Comparison of ENCODE assay signal across 9 cellular contexts in the genomic region with DNA sequence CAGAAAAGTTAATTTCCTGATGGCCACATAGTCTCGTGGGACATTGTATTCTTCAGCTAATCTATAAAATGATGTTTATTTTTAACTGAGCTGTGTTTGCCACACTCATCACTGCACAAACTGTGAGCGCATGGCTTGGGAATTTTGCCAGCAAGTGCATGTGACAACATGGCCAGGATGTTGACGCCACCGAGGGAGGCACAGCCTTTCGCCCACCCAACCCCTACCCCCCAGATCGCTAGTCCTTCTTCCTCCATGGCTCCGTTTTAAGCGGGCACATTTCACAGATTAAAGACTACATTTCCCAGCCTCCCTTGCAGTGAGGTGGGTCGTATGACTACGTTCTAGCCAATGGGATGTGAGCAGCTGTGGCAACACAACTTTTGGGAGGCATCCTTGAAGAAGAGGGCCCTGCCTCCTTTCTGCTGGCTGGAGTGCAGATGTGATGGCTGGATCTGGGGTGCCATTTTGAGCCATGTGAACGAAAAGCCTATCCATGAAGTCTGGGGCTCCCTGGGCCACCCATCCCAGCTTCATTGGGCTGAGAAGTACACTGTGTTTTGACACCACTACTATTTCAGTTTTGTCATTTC. TPM values are rescaled to one million over a fixed set of nuclear protein-coding genes. Genes with fewer than 3 reads are reported as not detected.
DNase-seq lines count a peak whose midpoint lies in the region; ATAC-seq, FAIRE-seq and TF ChIP-seq lines count a peak whose summit lies in the region.
"Had no signal": no experiment of that assay in that cellular context is flagged by ENCODE, and none has a peak within 500 bp of the region (broad histone marks: within the 10 kb centered on the region; RNA-seq: fewer than 3 reads in every experiment).

No MANE protein-coding gene starts in this region.

- 42% methylated on average over 11 of the region's 11 CpGs for WGBS in K562 (ENCODE audit: insufficient coverage, low coverage, missing lambda C conversion rate)

- TF ChIP-seq CTCF in K562 (IDR thresholded peaks at IDR 0.05 in 2 of 3, conservative IDR thresholded peaks at IDR 0.05 in 1 of 3; ENCODE audit: insufficient read depth in 2 of 3, low read depth in 1 of 3, low read length in 3 of 3) (no peak), mesothelial cell of epicardium (IDR thresholded peaks at IDR 0.05; ENCODE audit: unreplicated experiment) (no peak)

- peaks cover 10% of the 10 kb centered on the region for H3K4me1 Mint-ChIP-seq in mesothelial cell of epicardium

- H3K9ac ChIP-seq in K562 (ENCODE audit: insufficient read depth in 1 of 2, low read depth in 2 of 2, low read length in 2 of 2) = no peak overlapping the region

- H3K27me3 Mint-ChIP-seq in mesothelial cell of epicardium (ENCODE audit: low read depth) = peaks cover 53% of the 10 kb centered on the region

- no peak for DNase-seq in activated CD4-positive, CD25-positive, alpha-beta regulatory T cell treated with anti-CD3 and anti-CD28 coated beads, Interleukin-2, amount 50 U/mL, for 72 hours
- peak; percentile 36 for DNase-seq in NCI-H226
- DNase-seq in K562 (ENCODE audit: extremely low read depth in 1 of 4, low spot score in 3 of 4) = peak; percentile 62 to 82 (median 72)
- no peak for DNase-seq in mesothelial cell of epicardium (ENCODE audit: low spot score in 2 of 2, unreplicated experiment in 2 of 2)
- no peak for DNase-seq in superior temporal gyrus (ENCODE audit: extremely low spot score)
- no peak for DNase-seq in GM12892 (ENCODE audit: insufficient read length)

- H3K4me1 ChIP-seq in K562 (replicated peaks in 1 of 2; ENCODE audit: control insufficient read depth in 2 of 2, insufficient read depth in 2 of 2, low read length in 2 of 2) = peaks cover 10 to 47% of the 10 kb centered on the region in 2 experiments; a peak in 4 of 5 replicates

- TF ChIP-seq POLR2A in K562 (conservative IDR thresholded peaks at IDR 0.05) (no peak), GM12892 (IDR thresholded peaks at IDR 0.05; ENCODE audit: low read depth, low read length) (no peak)

- peak overlapping the region; percentile 74 for H2AFZ ChIP-seq in K562 (ENCODE audit: low read depth, low read length)

- intact Hi-C loops in K562 (cut with micrococcal nuclease) = no loop called here

- in situ Hi-C loops in K562 (cut with MboI) = loop anchor here (5.0 kb wide), 1 partner anchor 233 kb away; no protein-coding TSS in a partner anchor

- no peaks in the 10 kb centered on the region for H3K9me1 ChIP-seq in K562 (ENCODE audit: control insufficient read depth, insufficient read depth, low read length)

- no peak overlapping the region for H3K4me3 ChIP-seq in K562

- CTCF ChIA-PET in K562 (lab: Yijun Ruan, JAX; ENCODE audit: low intra/inter-chr PET ratio) = interaction anchor here (1.7 kb wide), 1 partner anchor 16 kb away, joined by 8 read pairs; a partner anchor contains a TSS

- TF ChIP-seq RAD21 in K562 (CRISPR knock-in tag; conservative IDR thresholded peaks at IDR 0.05 in 1 of 2, IDR thresholded peaks at IDR 0.05 in 1 of 2) = no peak

- no peaks in the 10 kb centered on the region for H3K27me3 ChIP-seq in K562 (ENCODE audit: control insufficient read depth in 2 of 2, insufficient read depth in 2 of 2, low read length in 2 of 2)

- 0 out of 2 replicates have a peak overlapping the region, but pooled peaks have one; percentile 3 for H3K4me2 ChIP-seq in K562 (ENCODE audit: insufficient read depth, low read length)

- BruUV-seq in K562 (replicated peaks; lab: Mats Ljungman, UMichigan) = no TSS peak

- ATAC-seq in activated CD4-positive, CD25-positive, alpha-beta regulatory T cell treated with anti-CD3 and anti-CD28 coated beads, Interleukin-2, amount 50 U/mL, for 24 hours = peak; percentile 54 to 66
- ATAC-seq in K562 (peak; percentile 81), HG03432 (IDR thresholded peaks at IDR 0.05; ENCODE audit: unreplicated experiment) (no peak)

- no peak overlapping the region for H3K27ac Mint-ChIP-seq in mesothelial cell of epicardium

- no peak for TF ChIP-seq EP300 in K562 (IDR thresholded peaks at IDR 0.05; ENCODE audit: low read length)

- H3K36me3 Mint-ChIP-seq in mesothelial cell of epicardium = no peaks in the 10 kb centered on the region

- 0 out of 2 replicates have a peak, but pooled peaks cover 1% of the 10 kb centered on the region for H3K9me3 ChIP-seq in K562 (replicated peaks; ENCODE audit: control insufficient read depth, insufficient read depth, low read depth, low read length)

- POLR2A ChIA-PET in K562 (lab: Yijun Ruan, JAX) = interaction anchor here (0.7 kb wide), 1 partner anchor 243 kb away, joined by 3 read pairs; no protein-coding TSS in a partner anchor

- H3K4me3 Mint-ChIP-seq in mesothelial cell of epicardium = peak overlapping the region; percentile 43

- H3K27ac ChIP-seq in K562 (ENCODE audit: extremely low read depth, low read depth, low read length) = no peak overlapping the region

- peaks cover 3% of the 10 kb centered on the region for H3K79me2 ChIP-seq in K562 (ENCODE audit: control insufficient read depth, insufficient read depth, low read length)

- FAIRE-seq in K562 (lab: Jason Lieb, UNC) = peak; percentile 95
- no peak for FAIRE-seq in GM12892 (lab: Jason Lieb, UNC)

- no peaks in the 10 kb centered on the region for H3K9me3 Mint-ChIP-seq in mesothelial cell of epicardium

- no peaks in the 10 kb centered on the region; the same call in none of the 2 replicates for H4K20me1 ChIP-seq in K562 (replicated peaks; ENCODE audit: control insufficient read depth, insufficient read depth, low read length)

- H3K36me3 ChIP-seq in K562 (ENCODE audit: control insufficient read depth, insufficient read depth, low read length) = peaks cover 7% of the 10 kb centered on the region; the same call in 1 of the 3 replicates

RNA-seq across cellular contexts. Expression of a gene that starts 7.9 kb away (rescaled TPM):
- 6.4 and 15.4 TPM in 2 replicates for total RNA-seq in K562 (2011; cell fraction: chromatin; rRNA removed; ENCODE audit: low replicate concordance)
- total RNA-seq in K562 (2011; cell fraction: nucleolus; rRNA removed) = 16.8 and 18.8 TPM in 2 replicates
- total RNA-seq in K562 (2011; cell fraction: nucleoplasm; rRNA removed) = 11.7 and 13.1 TPM in 2 replicates
- total RNA-seq in K562 (2014; rRNA removed) (19.1 and 25.9 TPM in 2 replicates), K562 (2014; rRNA removed; fragmentation: Illumina TruSeq; extraction: Trizol) (1.6 and 2.0 TPM in 2 replicates), K562 (2015; rRNA removed; fragmentation: Illumina TruSeq; extraction: Trizol) (3.3 and 4.0 TPM in 2 replicates), K562 (2021) (24.5 and 29.5 TPM in 2 replicates), mesothelial cell of epicardium (7.4 to 9.6 TPM (median 9.2 TPM) in 3 replicates)
- polyA plus RNA-seq in K562 (2011; rRNA removed) (5.2 and 7.6 TPM in 2 replicates), K562 (2014; fragmentation: Illumina TruSeq; extraction: Trizol) (6.2 and 7.2 TPM in 2 replicates), K562 (2014; fragmentation: Nextera tagmentation; extraction: Ambion mirVana) (not detected), K562 (2014; rRNA removed) (13.8 and 17.8 TPM in 2 replicates)
- polyA plus RNA-seq in K562 (2011; cell fraction: cytosol; rRNA removed) = 10.4 and 26.9 TPM in 2 replicates
- polyA plus RNA-seq in K562 (2011; cell fraction: nucleus; rRNA removed) = 13.1 and 17.8 TPM in 2 replicates
- 6.1 and 8.4 TPM in 2 replicates for polyA plus RNA-seq in K562 (2012)
- polyA minus RNA-seq in K562 (2011; rRNA and poly(A)+ RNA removed) = 1.3 and 1.8 TPM in 2 replicates
- 9.5 and 11.2 TPM in 2 replicates for polyA minus RNA-seq in K562 (2011; cell fraction: cytosol; rRNA and poly(A)+ RNA removed)
- polyA minus RNA-seq in K562 (2011; cell fraction: nucleus; rRNA and poly(A)+ RNA removed) = 9.2 and 12.6 TPM in 2 replicates
- polyA plus RNA-seq in GM12892 (2012; ENCODE audit: missing spikeins) = 0.95 TPM

RNA-seq across cellular contexts. Expression of a gene that starts 16.7 kb away (rescaled TPM):
- 16.4 and 68.0 TPM in 2 replicates for total RNA-seq in K562 (2011; cell fraction: chromatin; rRNA removed; ENCODE audit: low replicate concordance)
- 100 and 103 TPM in 2 replicates for total RNA-seq in K562 (2011; cell fraction: nucleolus; rRNA removed)
- total RNA-seq in K562 (2011; cell fraction: nucleoplasm; rRNA removed) = 32.4 and 39.2 TPM in 2 replicates
- 38.5 and 46.9 TPM in 2 replicates for total RNA-seq in K562 (2014; rRNA removed)
- total RNA-seq in K562 (2014; rRNA removed; fragmentation: Illumina TruSeq; extraction: Trizol) = 3.4 and 4.6 TPM in 2 replicates
- total RNA-seq in K562 (2015; rRNA removed; fragmentation: Illumina TruSeq; extraction: Trizol) = 14.8 and 16.4 TPM in 2 replicates
- 45.8 and 49.2 TPM in 2 replicates for total RNA-seq in K562 (2021)
- 8.6 and 13.0 TPM in 2 replicates for polyA plus RNA-seq in K562 (2011; rRNA removed)
- 18.4 and 58.5 TPM in 2 replicates for polyA plus RNA-seq in K562 (2011; cell fraction: cytosol; rRNA removed)
- 14.8 and 30.5 TPM in 2 replicates for polyA plus RNA-seq in K562 (2011; cell fraction: nucleus; rRNA removed)
- polyA plus RNA-seq in K562 (2012) = 20.5 and 29.0 TPM in 2 replicates
- polyA plus RNA-seq in K562 (2014; fragmentation: Illumina TruSeq; extraction: Trizol) = 8.8 and 14.8 TPM in 2 replicates
- polyA plus RNA-seq in K562 (2014; fragmentation: Nextera tagmentation; extraction: Ambion mirVana) = 1 to 10 TPM; 3.9 to 7.0 TPM
- 23.9 and 27.3 TPM in 2 replicates for polyA plus RNA-seq in K562 (2014; rRNA removed)
- 2.8 and 4.9 TPM in 2 replicates for polyA minus RNA-seq in K562 (2011; rRNA and poly(A)+ RNA removed)
- polyA minus RNA-seq in K562 (2011; cell fraction: cytosol; rRNA and poly(A)+ RNA removed) = 27.4 and 32.4 TPM in 2 replicates
- 13.6 and 14.0 TPM in 2 replicates for polyA minus RNA-seq in K562 (2011; cell fraction: nucleus; rRNA and poly(A)+ RNA removed)
- total RNA-seq in mesothelial cell of epicardium = 5.7 to 6.5 TPM (median 6.5 TPM) in 3 replicates
- polyA plus RNA-seq in GM12892 (2012; ENCODE audit: missing spikeins) = 2.1 TPM

RNA-seq across cellular contexts. Expression of a gene that starts 39.1 kb away (rescaled TPM):
- 20.6 and 61.7 TPM in 2 replicates for total RNA-seq in K562 (2011; cell fraction: chromatin; rRNA removed; ENCODE audit: low replicate concordance)
- total RNA-seq in K562 (2011; cell fraction: nucleolus; rRNA removed) = 48.5 and 57.8 TPM in 2 replicates
- 24.1 and 26.4 TPM in 2 replicates for total RNA-seq in K562 (2011; cell fraction: nucleoplasm; rRNA removed)
- total RNA-seq in K562 (2014; rRNA removed) (50.0 and 57.8 TPM in 2 replicates), K562 (2014; rRNA removed; fragmentation: Illumina TruSeq; extraction: Trizol) (13.8 and 17.6 TPM in 2 replicates), K562 (2015; rRNA removed; fragmentation: Illumina TruSeq; extraction: Trizol) (29.7 and 30.5 TPM in 2 replicates), K562 (2021) (81.2 and 84.0 TPM in 2 replicates), mesothelial cell of epicardium (51.6 to 54.8 TPM (median 53.3 TPM) in 3 replicates)
- polyA plus RNA-seq in K562 (2011; rRNA removed) (38.3 and 49.6 TPM in 2 replicates), K562 (2014; fragmentation: Illumina TruSeq; extraction: Trizol) (28.4 and 52.9 TPM in 2 replicates), K562 (2014; fragmentation: Nextera tagmentation; extraction: Ambion mirVana) (under 1 TPM; 0.24 to 0.49 TPM), K562 (2014; rRNA removed) (56.2 and 57.1 TPM in 2 replicates)
- 51.9 and 81.6 TPM in 2 replicates for polyA plus RNA-seq in K562 (2011; cell fraction: cytosol; rRNA removed)
- polyA plus RNA-seq in K562 (2011; cell fraction: nucleus; rRNA removed) = 55.4 and 66.0 TPM in 2 replicates
- polyA plus RNA-seq in K562 (2012) = 61.8 and 81.8 TPM in 2 replicates
- polyA minus RNA-seq in K562 (2011; rRNA and poly(A)+ RNA removed) = 22.0 and 33.8 TPM in 2 replicates
- polyA minus RNA-seq in K562 (2011; cell fraction: cytosol; rRNA and poly(A)+ RNA removed) = 41.6 and 47.4 TPM in 2 replicates
- 11.4 and 18.9 TPM in 2 replicates for polyA minus RNA-seq in K562 (2011; cell fraction: nucleus; rRNA and poly(A)+ RNA removed)
- polyA plus RNA-seq in GM12892 (2012; ENCODE audit: missing spikeins) = 21.8 TPM

RNA-seq across cellular contexts. Expression of a gene that starts 43.1 kb away (rescaled TPM):
- total RNA-seq in K562 (2011; cell fraction: chromatin; rRNA removed; ENCODE audit: low replicate concordance) = not detected in 2 replicates
- not detected in 2 replicates for total RNA-seq in K562 (2011; cell fraction: nucleolus; rRNA removed)
- total RNA-seq in K562 (2011; cell fraction: nucleoplasm; rRNA removed) = not detected in 2 replicates
- not detected in 2 replicates for total RNA-seq in K562 (2014; rRNA removed)
- total RNA-seq in K562 (2014; rRNA removed; fragmentation: Illumina TruSeq; extraction: Trizol) = not detected in 2 replicates
- not detected in 2 replicates for total RNA-seq in K562 (2015; rRNA removed; fragmentation: Illumina TruSeq; extraction: Trizol)
- total RNA-seq in K562 (2021) = not detected in 2 replicates
- not detected in 2 replicates for polyA plus RNA-seq in K562 (2011; rRNA removed)
- polyA plus RNA-seq in K562 (2011; cell fraction: cytosol; rRNA removed) = not detected in 2 replicates
- polyA plus RNA-seq in K562 (2011; cell fraction: nucleus; rRNA removed) = not detected in 2 replicates
- 1.4 TPM in 2 replicates for polyA plus RNA-seq in K562 (2012)
- polyA plus RNA-seq in K562 (2014; fragmentation: Illumina TruSeq; extraction: Trizol) = not detected in 2 replicates
- not detected for polyA plus RNA-seq in K562 (2014; fragmentation: Nextera tagmentation; extraction: Ambion mirVana)
- polyA plus RNA-seq in K562 (2014; rRNA removed) = not detected in 2 replicates
- not detected in 2 replicates for polyA minus RNA-seq in K562 (2011; rRNA and poly(A)+ RNA removed)
- not detected in 2 replicates for polyA minus RNA-seq in K562 (2011; cell fraction: cytosol; rRNA and poly(A)+ RNA removed)
- 0.44 TPM in 1 of 2 replicates, not detected in the other for polyA minus RNA-seq in K562 (2011; cell fraction: nucleus; rRNA and poly(A)+ RNA removed)
- total RNA-seq in mesothelial cell of epicardium = 0.18 to 0.29 TPM in 2 of 3 replicates, not detected in the other
- polyA plus RNA-seq in GM12892 (2012; ENCODE audit: missing spikeins) = 0.57 TPM
- polyA plus RNA-seq: neural cell had no signal

RNA-seq across cellular contexts. Expression of a gene that starts 53.1 kb away (rescaled TPM):
- 122 and 317 TPM in 2 replicates for total RNA-seq in K562 (2011; cell fraction: chromatin; rRNA removed; ENCODE audit: low replicate concordance)
- 269 and 300 TPM in 2 replicates for total RNA-seq in K562 (2011; cell fraction: nucleolus; rRNA removed)
- 142 and 195 TPM in 2 replicates for total RNA-seq in K562 (2011; cell fraction: nucleoplasm; rRNA removed)
- total RNA-seq in K562 (2014; rRNA removed) = 264 and 325 TPM in 2 replicates
- 86.3 and 117 TPM in 2 replicates for total RNA-seq in K562 (2014; rRNA removed; fragmentation: Illumina TruSeq; extraction: Trizol)
- 287 and 291 TPM in 2 replicates for total RNA-seq in K562 (2015; rRNA removed; fragmentation: Illumina TruSeq; extraction: Trizol)
- total RNA-seq in K562 (2021) = 425 and 437 TPM in 2 replicates
- polyA plus RNA-seq in K562 (2011; rRNA removed) = 268 and 271 TPM in 2 replicates
- polyA plus RNA-seq in K562 (2011; cell fraction: cytosol; rRNA removed) = 337 and 660 TPM in 2 replicates
- 333 and 371 TPM in 2 replicates for polyA plus RNA-seq in K562 (2011; cell fraction: nucleus; rRNA removed)
- 429 and 432 TPM in 2 replicates for polyA plus RNA-seq in K562 (2012)
- polyA plus RNA-seq in K562 (2014; fragmentation: Illumina TruSeq; extraction: Trizol) = 393 and 490 TPM in 2 replicates
- 10 to 100 TPM; 24.1 to 51.3 TPM for polyA plus RNA-seq in K562 (2014; fragmentation: Nextera tagmentation; extraction: Ambion mirVana)
- 426 and 443 TPM in 2 replicates for polyA plus RNA-seq in K562 (2014; rRNA removed)
- 130 and 204 TPM in 2 replicates for polyA minus RNA-seq in K562 (2011; rRNA and poly(A)+ RNA removed)
- polyA minus RNA-seq in K562 (2011; cell fraction: cytosol; rRNA and poly(A)+ RNA removed) = 222 and 247 TPM in 2 replicates
- polyA minus RNA-seq in K562 (2011; cell fraction: nucleus; rRNA and poly(A)+ RNA removed) = 108 and 161 TPM in 2 replicates
- total RNA-seq in mesothelial cell of epicardium = 146 to 152 TPM (median 148 TPM) in 3 replicates
- polyA plus RNA-seq in GM12892 (2012; ENCODE audit: missing spikeins) = 96.6 TPM

Comparison
In these comparisons a context has a peak if more than half of its experiments do, and no peak if none do; other contexts are left out.
1. DNase-seq: peak in NCI-H226 (single experiment) and K562 (4 of 4); none in activated CD4-positive, CD25-positive, alpha-beta regulatory T cell treated with anti-CD3 and anti-CD28 coated beads, Interleukin-2, amount 50 U/mL, for 72 hours (single experiment), mesothelial cell of epicardium (0 of 2), superior temporal gyrus (single experiment) and GM12892 (single experiment).